Comparison of ENCODE assay signal across 9 cellular contexts in genomic region chr10:26805567-26806245, GRCh38. TPM values are rescaled to one million over a fixed set of nuclear protein-coding genes. Genes with fewer than 3 reads are reported as not detected.
DNase-seq lines count a peak whose midpoint lies in the region; ATAC-seq and TF ChIP-seq lines count a peak whose summit lies in the region.
"Had no signal": no experiment of that assay in that cellular context is flagged by ENCODE, and none has a peak within 500 bp of the region (broad histone marks: within the 10 kb centered on the region; RNA-seq: fewer than 3 reads in every experiment).

No MANE protein-coding gene starts in this region.

- WGBS in upper lobe of left lung, 2 donors, result 72% methylated on average over 2 of the region's 2 CpGs

- peaks cover 60% of the 10 kb centered on the region for H3K4me1 ChIP-seq in DND-41 (ENCODE audit: insufficient read depth, low read length)
- peaks cover 26 to 29% of the 10 kb centered on the region in 2 donors for H3K4me1 ChIP-seq in naive thymus-derived CD4-positive, alpha-beta T cell (ENCODE audit: control insufficient read depth in 2 of 2, insufficient read depth in 2 of 2, low read length in 2 of 2)
- H3K4me1 ChIP-seq in right atrium auricular region, result peaks cover 0 to 32% of the 10 kb centered on the region in 2 donors
- H3K4me1 ChIP-seq in upper lobe of left lung, result peaks cover 16 to 31% (median 26%) of the 10 kb centered on the region in 4 donors
- H3K4me1 ChIP-seq in colonic mucosa, result peaks cover 3% of the 10 kb centered on the region

- CTCF ChIA-PET in naive thymus-derived CD4-positive, alpha-beta T cell (lab: Charles Lee), result interaction anchor here (0.9 kb wide), 1 partner anchor 42 kb away, joined by 3 read pairs; no protein-coding TSS in a partner anchor

- no peak for TF ChIP-seq POLR2A in upper lobe of left lung (IDR thresholded peaks at IDR 0.05)

- POLR2A ChIA-PET in naive thymus-derived CD4-positive, alpha-beta T cell (lab: Charles Lee), result no interaction called here

- no peaks in the 10 kb centered on the region for H3K9me3 ChIP-seq in DND-41 (ENCODE audit: insufficient read depth, low read length, severe bottlenecking)
- H3K9me3 ChIP-seq in KOPT-K1 (ENCODE audit: insufficient read depth, low read length, poor library complexity, severe bottlenecking), result no peaks in the 10 kb centered on the region
- H3K9me3 ChIP-seq in naive thymus-derived CD4-positive, alpha-beta T cell (ENCODE audit: control insufficient read depth in 2 of 3, low read length in 3 of 3), result no peaks in the 10 kb centered on the region
- no peaks in the 10 kb centered on the region for H3K9me3 ChIP-seq in right atrium auricular region
- no peaks in the 10 kb centered on the region for H3K9me3 ChIP-seq in upper lobe of left lung
- H3K9me3 ChIP-seq in colonic mucosa, result no peaks in the 10 kb centered on the region

- H3K27me3 Mint-ChIP-seq in naive thymus-derived CD4-positive, alpha-beta T cell, result no peaks in the 10 kb centered on the region

- H3K9ac ChIP-seq in DND-41 (ENCODE audit: low read depth, low read length) (peak overlapping the region; percentile 27; the same call in 1 of the 2 replicates), colonic mucosa (ENCODE audit: low read depth in 2 of 2, low read length in 2 of 2) (no peak overlapping the region)

- TF ChIP-seq EP300 in upper lobe of left lung (IDR thresholded peaks at IDR 0.05), result no peak

- H3K36me3 ChIP-seq in DND-41 (ENCODE audit: insufficient read depth, low read length), result no peaks in the 10 kb centered on the region
- no peaks in the 10 kb centered on the region for H3K36me3 ChIP-seq in KOPT-K1 (ENCODE audit: insufficient read depth, low read length)
- H3K36me3 ChIP-seq in naive thymus-derived CD4-positive, alpha-beta T cell (ENCODE audit: control insufficient read depth in 2 of 3, insufficient read depth in 3 of 3, low read length in 3 of 3), result no peaks in the 10 kb centered on the region
- H3K36me3 ChIP-seq in right atrium auricular region, result no peaks in the 10 kb centered on the region
- peaks cover 0 to 8% (median 0%) of the 10 kb centered on the region in 4 donors for H3K36me3 ChIP-seq in upper lobe of left lung
- no peaks in the 10 kb centered on the region for H3K36me3 ChIP-seq in colonic mucosa

- intact Hi-C loops in naive thymus-derived CD4-positive, alpha-beta T cell (cut with micrococcal nuclease), result loop anchor here in 1 of 2 donors (2.0 kb wide), 1 partner anchor 15 kb away; no protein-coding TSS in a partner anchor
- intact Hi-C loops in colonic mucosa (cut with DNase I), result no loop called here

- no peak for TF ChIP-seq CTCF in DND-41 (IDR thresholded peaks at IDR 0.05; ENCODE audit: borderline replicate concordance, extremely low read depth, low read length, poor library complexity, severe bottlenecking)
- TF ChIP-seq CTCF in right atrium auricular region (IDR thresholded peaks at IDR 0.05), result no peak
- TF ChIP-seq CTCF in upper lobe of left lung (IDR thresholded peaks at IDR 0.05), result no peak
- TF ChIP-seq CTCF in colonic mucosa (IDR thresholded peaks at IDR 0.05), result no peak

- DNase-seq in DND-41, result no peak
- DNase-seq in cerebellar cortex (ENCODE audit: low spot score), result peak; percentile 77
- no peak for DNase-seq in naive thymus-derived CD4-positive, alpha-beta T cell
- no peak for DNase-seq in right atrium auricular region (ENCODE audit: low spot score)
- DNase-seq in upper lobe of left lung, result no peak
- DNase-seq in colonic mucosa, result no peak
- DNase-seq in NOMO-1 treated with DMSO at 0.1 percent for 48 hours (lab: John Stamatoyannopoulos, UW; ENCODE audit: unreplicated experiment), result no peak
- DNase-seq: NCI-H345 had no signal

- H2AFZ ChIP-seq in DND-41 (ENCODE audit: low read depth, low read length), result no peak overlapping the region

- H4K20me1 ChIP-seq in DND-41 (ENCODE audit: insufficient read depth, low read length), result peaks cover 54% of the 10 kb centered on the region; the same call in 1 of the 2 replicates

- no peaks in the 10 kb centered on the region for H3K9me3 Mint-ChIP-seq in naive thymus-derived CD4-positive, alpha-beta T cell

- H3K4me3 ChIP-seq in DND-41 (ENCODE audit: low read depth in 1 of 2, low read length in 2 of 2) (0 out of 4 replicates have a peak overlapping the region, but pooled peaks of 1 of the 2 experiments have one; percentile 21), right atrium auricular region (no peak overlapping the region), upper lobe of left lung (no peak overlapping the region), colonic mucosa (no peak overlapping the region)
- no peak overlapping the region for H3K4me3 ChIP-seq in naive thymus-derived CD4-positive, alpha-beta T cell (ENCODE audit: low read length)

- H3K4me1 Mint-ChIP-seq in naive thymus-derived CD4-positive, alpha-beta T cell, result peaks cover 45 to 92% (median 88%) of the 10 kb centered on the region in 7 donors

- peak overlapping the region; percentile 58 for H3K4me2 ChIP-seq in DND-41 (ENCODE audit: insufficient read depth, low read length)

- H3K27me3 ChIP-seq in DND-41 (ENCODE audit: insufficient read depth, low read length, poor library complexity) (no peaks in the 10 kb centered on the region), right atrium auricular region (no peaks in the 10 kb centered on the region), upper lobe of left lung (no peaks in the 10 kb centered on the region), colonic mucosa (no peaks in the 10 kb centered on the region)
- no peaks in the 10 kb centered on the region for H3K27me3 ChIP-seq in naive thymus-derived CD4-positive, alpha-beta T cell (ENCODE audit: control insufficient read depth in 2 of 2, insufficient read depth in 2 of 2, low read length in 2 of 2)

- peaks cover 0 to 14% (median 7%) of the 10 kb centered on the region in 5 donors for H3K36me3 Mint-ChIP-seq in naive thymus-derived CD4-positive, alpha-beta T cell

- ATAC-seq in DND-41 (ENCODE audit: insufficient read depth, low read depth), result peak; percentile 16; the same call in 1 of the 3 replicates
- ATAC-seq in naive thymus-derived CD4-positive, alpha-beta T cell, result peak; percentile 24
- ATAC-seq in upper lobe of left lung (ENCODE audit: low FRiP score in 2 of 2), result no peak

- peak overlapping the region in 3 of 9 donors; percentile 10 to 23 (median 14) for H3K27ac Mint-ChIP-seq in naive thymus-derived CD4-positive, alpha-beta T cell

- peaks cover 95% of the 10 kb centered on the region for H3K79me2 ChIP-seq in DND-41 (ENCODE audit: insufficient read depth, low read length)

- H3K4me3 Mint-ChIP-seq in naive thymus-derived CD4-positive, alpha-beta T cell, result peak overlapping the region in 9 of 10 donors; percentile 0 to 72 (median 60)

- H3K27ac ChIP-seq in DND-41 (ENCODE audit: low read length) (peak overlapping the region; percentile 71), KOPT-K1 (ENCODE audit: low read depth, low read length, poor library complexity, severe bottlenecking) (peak overlapping the region; percentile 41), right atrium auricular region (no peak overlapping the region), upper lobe of left lung (no peak overlapping the region), colonic mucosa (no peak overlapping the region)
- H3K27ac ChIP-seq in naive thymus-derived CD4-positive, alpha-beta T cell (ENCODE audit: low read depth, low read length), result no peak overlapping the region

RNA-seq across cellular contexts. Expression of gene ABI1, which starts 55.1 kb away (rescaled TPM):
- total RNA-seq in naive thymus-derived CD4-positive, alpha-beta T cell, result 10 to 100 TPM; 61.9 to 73.7 (median 65.4) TPM
- 10 to 100 TPM; 66.0 to 71.0 TPM for polyA plus RNA-seq in naive thymus-derived CD4-positive, alpha-beta T cell
- total RNA-seq in right atrium auricular region (10 to 100 TPM; 20.3 to 27.7 TPM), upper lobe of left lung (10 to 100 TPM; 23.5 to 57.6 (median 48.6) TPM), colonic mucosa (10 to 100 TPM; 45.6 to 65.3 TPM)

Comparison
In these comparisons a context has a peak if more than half of its experiments do, and no peak if none do; other contexts are left out.
1. ATAC-seq: peak in DND-41 (single experiment) and naive thymus-derived CD4-positive, alpha-beta T cell (single experiment); none in upper lobe of left lung (0 of 2).
2. H3K27ac ChIP-seq: peak in DND-41 (single experiment) and KOPT-K1 (single experiment); none in naive thymus-derived CD4-positive, alpha-beta T cell (single experiment), right atrium auricular region (0 of 2), upper lobe of left lung (0 of 4) and colonic mucosa (single experiment).